1 cellular context compared by ENCODE assay signal in the genomic region with DNA sequence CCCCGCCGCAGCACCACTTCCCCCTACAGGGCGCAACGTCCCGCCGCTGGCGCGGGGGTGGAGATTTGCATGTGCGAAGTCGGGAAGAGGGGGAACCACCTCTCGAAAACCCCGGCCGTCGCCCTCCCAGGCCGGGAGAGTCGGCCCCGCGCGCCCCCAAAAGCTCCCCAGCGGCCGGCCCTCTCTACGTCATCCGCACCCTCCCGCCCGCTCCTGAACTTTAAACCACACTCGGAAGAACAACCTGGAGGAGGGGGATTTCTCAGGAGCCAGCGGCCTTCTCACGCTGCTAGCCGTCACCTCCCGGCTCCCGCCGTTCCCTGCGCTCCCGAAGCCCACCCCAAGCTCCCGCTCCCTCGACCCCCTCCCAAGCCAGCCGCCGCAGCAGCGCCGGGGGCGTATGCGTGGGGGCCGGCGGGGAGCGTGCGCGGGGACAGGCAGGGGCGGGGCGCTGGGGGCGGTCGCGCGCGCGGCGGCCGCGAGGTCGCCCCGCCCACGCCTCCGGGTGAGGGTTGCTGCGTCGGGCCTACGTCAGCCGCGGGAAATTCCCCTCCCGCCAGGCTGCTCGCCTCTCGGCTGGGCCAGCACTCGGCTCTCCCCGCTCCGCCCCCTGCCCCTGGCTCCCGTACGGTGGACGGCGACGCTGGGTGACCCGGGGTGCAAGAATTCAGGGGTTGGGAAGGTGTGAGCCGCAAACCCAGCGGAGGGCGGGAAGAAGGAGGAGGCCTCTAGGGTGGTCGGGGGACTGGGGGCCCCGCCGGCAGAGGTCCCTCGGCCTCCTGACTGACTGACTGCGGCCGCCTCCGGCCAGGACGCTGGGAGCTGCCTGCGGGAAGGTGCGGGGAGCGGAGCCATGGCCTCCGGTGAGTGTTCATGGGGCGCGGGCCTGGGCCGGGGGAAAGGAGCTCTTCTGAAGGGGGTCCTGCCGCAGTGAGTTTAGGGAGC.
TF ChIP-seq lines count a peak whose summit lies in the region.

Gene REL (plus strand): TSS at position 587 of the 945 bp plus-strand sequence. CDS start 267 bp downstream, at position 854.

TF ChIP-seq in K562, 482 proteins besides CTCF, POLR2A, EP300 and RAD21 (continued from another document and continues in another):
- TF ChIP-seq ZBTB33 (CRISPR knock-in tag; IDR thresholded peaks at IDR 0.05), result no peak
- no peak for TF ChIP-seq PPARD (CRISPR knock-in tag; IDR thresholded peaks at IDR 0.05)
- peak; percentile 35; the same call in 1 of the 2 replicates for TF ChIP-seq MGA (IDR thresholded peaks at IDR 0.05)
- TF ChIP-seq, protein P1, sequence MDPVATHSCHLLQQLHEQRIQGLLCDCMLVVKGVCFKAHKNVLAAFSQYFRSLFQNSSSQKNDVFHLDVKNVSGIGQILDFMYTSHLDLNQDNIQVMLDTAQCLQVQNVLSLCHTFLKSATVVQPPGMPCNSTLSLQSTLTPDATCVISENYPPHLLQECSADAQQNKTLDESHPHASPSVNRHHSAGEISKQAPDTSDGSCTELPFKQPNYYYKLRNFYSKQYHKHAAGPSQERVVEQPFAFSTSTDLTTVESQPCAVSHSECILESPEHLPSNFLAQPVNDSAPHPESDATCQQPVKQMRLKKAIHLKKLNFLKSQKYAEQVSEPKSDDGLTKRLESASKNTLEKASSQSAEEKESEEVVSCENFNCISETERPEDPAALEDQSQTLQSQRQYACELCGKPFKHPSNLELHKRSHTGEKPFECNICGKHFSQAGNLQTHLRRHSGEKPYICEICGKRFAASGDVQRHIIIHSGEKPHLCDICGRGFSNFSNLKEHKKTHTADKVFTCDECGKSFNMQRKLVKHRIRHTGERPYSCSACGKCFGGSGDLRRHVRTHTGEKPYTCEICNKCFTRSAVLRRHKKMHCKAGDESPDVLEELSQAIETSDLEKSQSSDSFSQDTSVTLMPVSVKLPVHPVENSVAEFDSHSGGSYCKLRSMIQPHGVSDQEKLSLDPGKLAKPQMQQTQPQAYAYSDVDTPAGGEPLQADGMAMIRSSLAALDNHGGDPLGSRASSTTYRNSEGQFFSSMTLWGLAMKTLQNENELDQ (CRISPR knock-in tag; IDR thresholded peaks at IDR 0.05; ENCODE audit: borderline replicate concordance), result no peak
- TF ChIP-seq, protein P2, sequence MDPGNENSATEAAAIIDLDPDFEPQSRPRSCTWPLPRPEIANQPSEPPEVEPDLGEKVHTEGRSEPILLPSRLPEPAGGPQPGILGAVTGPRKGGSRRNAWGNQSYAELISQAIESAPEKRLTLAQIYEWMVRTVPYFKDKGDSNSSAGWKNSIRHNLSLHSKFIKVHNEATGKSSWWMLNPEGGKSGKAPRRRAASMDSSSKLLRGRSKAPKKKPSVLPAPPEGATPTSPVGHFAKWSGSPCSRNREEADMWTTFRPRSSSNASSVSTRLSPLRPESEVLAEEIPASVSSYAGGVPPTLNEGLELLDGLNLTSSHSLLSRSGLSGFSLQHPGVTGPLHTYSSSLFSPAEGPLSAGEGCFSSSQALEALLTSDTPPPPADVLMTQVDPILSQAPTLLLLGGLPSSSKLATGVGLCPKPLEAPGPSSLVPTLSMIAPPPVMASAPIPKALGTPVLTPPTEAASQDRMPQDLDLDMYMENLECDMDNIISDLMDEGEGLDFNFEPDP (CRISPR knock-in tag; IDR thresholded peaks at IDR 0.05), result no peak
- no peak for TF ChIP-seq ETS2 (tag; IDR thresholded peaks at IDR 0.05; ENCODE audit: borderline replicate concordance, poor library complexity, severe bottlenecking)
- peak in 1 of 2 experiments; percentile 72; a peak in 2 of 4 replicates for TF ChIP-seq HDAC1 (IDR thresholded peaks at IDR 0.05)
- no peak for TF ChIP-seq MYBL2 (IDR thresholded peaks at IDR 0.05; ENCODE audit: low read depth)
- no peak for TF ChIP-seq MYBL2 (CRISPR knock-in tag; IDR thresholded peaks at IDR 0.05; ENCODE audit: borderline replicate concordance)
- TF ChIP-seq TBP (optimal IDR thresholded peaks at IDR 0.05; ENCODE audit: low read depth, low read length), result peak; percentile 80
- no peak for TF ChIP-seq DNMT1 (IDR thresholded peaks at IDR 0.05)
- no peak; the same call in 1 of the 2 replicates for TF ChIP-seq GABPA (tag; conservative IDR thresholded peaks at IDR 0.05; ENCODE audit: low read depth)
- TF ChIP-seq CCNT2 (IDR thresholded peaks at IDR 0.05; ENCODE audit: borderline replicate concordance, extremely low read depth, insufficient read length, low read depth, low read length), result peak; percentile 84
- TF ChIP-seq BCL6 (CRISPR knock-in tag; IDR thresholded peaks at IDR 0.05), result no peak
- TF ChIP-seq THAP12 (CRISPR knock-in tag; IDR thresholded peaks at IDR 0.05), result peak; percentile 57; the same call in 1 of the 2 replicates
- TF ChIP-seq, protein P3, sequence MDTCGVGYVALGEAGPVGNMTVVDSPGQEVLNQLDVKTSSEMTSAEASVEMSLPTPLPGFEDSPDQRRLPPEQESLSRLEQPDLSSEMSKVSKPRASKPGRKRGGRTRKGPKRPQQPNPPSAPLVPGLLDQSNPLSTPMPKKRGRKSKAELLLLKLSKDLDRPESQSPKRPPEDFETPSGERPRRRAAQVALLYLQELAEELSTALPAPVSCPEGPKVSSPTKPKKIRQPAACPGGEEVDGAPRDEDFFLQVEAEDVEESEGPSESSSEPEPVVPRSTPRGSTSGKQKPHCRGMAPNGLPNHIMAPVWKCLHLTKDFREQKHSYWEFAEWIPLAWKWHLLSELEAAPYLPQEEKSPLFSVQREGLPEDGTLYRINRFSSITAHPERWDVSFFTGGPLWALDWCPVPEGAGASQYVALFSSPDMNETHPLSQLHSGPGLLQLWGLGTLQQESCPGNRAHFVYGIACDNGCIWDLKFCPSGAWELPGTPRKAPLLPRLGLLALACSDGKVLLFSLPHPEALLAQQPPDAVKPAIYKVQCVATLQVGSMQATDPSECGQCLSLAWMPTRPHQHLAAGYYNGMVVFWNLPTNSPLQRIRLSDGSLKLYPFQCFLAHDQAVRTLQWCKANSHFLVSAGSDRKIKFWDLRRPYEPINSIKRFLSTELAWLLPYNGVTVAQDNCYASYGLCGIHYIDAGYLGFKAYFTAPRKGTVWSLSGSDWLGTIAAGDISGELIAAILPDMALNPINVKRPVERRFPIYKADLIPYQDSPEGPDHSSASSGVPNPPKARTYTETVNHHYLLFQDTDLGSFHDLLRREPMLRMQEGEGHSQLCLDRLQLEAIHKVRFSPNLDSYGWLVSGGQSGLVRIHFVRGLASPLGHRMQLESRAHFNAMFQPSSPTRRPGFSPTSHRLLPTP (IDR thresholded peaks at IDR 0.05; ENCODE audit: borderline replicate concordance, extremely low read depth, insufficient read length), result no peak
- TF ChIP-seq HOXB6 (CRISPR knock-in tag; IDR thresholded peaks at IDR 0.05; ENCODE audit: borderline replicate concordance), result no peak
- TF ChIP-seq MAZ (CRISPR knock-in tag; conservative IDR thresholded peaks at IDR 0.05 in 1 of 2, IDR thresholded peaks at IDR 0.05 in 1 of 2), result peak; percentile 91 to 96
- no peak for TF ChIP-seq ZZZ3 (IDR thresholded peaks at IDR 0.05)
- no peak for TF ChIP-seq HDAC8 (tag; IDR thresholded peaks at IDR 0.05)
